In the genomic region with DNA sequence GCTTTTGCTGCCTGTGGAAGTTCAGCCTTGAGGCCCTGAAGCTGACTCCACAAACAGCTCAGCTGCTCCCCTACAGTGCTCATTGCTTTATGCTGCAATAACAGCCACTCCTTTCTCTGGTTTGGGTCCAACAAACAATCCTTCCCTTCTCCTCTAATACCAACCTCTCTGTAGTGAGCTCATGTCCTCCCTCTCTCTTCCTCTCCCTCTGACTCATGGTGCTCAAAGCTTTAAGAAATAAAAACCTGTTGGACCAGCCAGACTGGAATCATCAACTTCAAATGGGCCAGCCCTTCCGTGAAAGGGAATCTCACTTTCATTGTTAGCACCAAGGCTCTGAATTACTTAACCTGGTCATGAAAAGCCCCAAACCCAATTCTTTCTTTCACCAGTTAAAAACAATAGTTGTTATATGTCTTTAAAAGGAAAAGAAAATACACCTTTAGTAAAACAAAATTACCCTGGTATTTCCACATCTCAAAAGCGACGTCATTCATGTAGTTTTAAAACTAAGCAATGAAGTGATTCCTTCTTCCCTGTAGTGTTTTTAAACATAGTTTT, we compare ENCODE assay signal across 9 cellular contexts.
DNase-seq lines count a peak whose midpoint lies in the region; ATAC-seq and TF ChIP-seq lines count a peak whose summit lies in the region.
"Had no signal": no experiment of that assay in that cellular context is flagged by ENCODE, and none has a peak within 500 bp of the region (broad histone marks: within the 10 kb centered on the region; RNA-seq: fewer than 3 reads in every experiment).

No MANE protein-coding gene starts in this region.

- 21% methylated on average over 3 of the region's 3 CpGs for WGBS in suprapubic skin

- TF ChIP-seq EP300 in suprapubic skin (IDR thresholded peaks at IDR 0.05), result no peak

- H3K36me3 ChIP-seq in left ventricle myocardium inferior (no peaks in the 10 kb centered on the region), iPS-20b (ENCODE audit: insufficient read depth, low read depth, low read length) (no peaks in the 10 kb centered on the region), suprapubic skin (no peaks in the 10 kb centered on the region)
- H3K36me3 ChIP-seq: adrenal gland had no signal

- intact Hi-C loops in Right ventricle myocardium superior (cut with DNase I) (no loop called here), left ventricle myocardium inferior (cut with micrococcal nuclease) (no loop called here)

- H3K27ac ChIP-seq in left ventricle myocardium inferior (replicated peaks) (no peak overlapping the region), iPS-20b (ENCODE audit: low read length) (no peak overlapping the region), suprapubic skin (peak overlapping the region; percentile 79)
- H3K27ac ChIP-seq: adrenal gland had no signal

- TF ChIP-seq CTCF in left ventricle myocardium inferior (IDR thresholded peaks at IDR 0.05; ENCODE audit: borderline replicate concordance), result no peak
- TF ChIP-seq CTCF in suprapubic skin (IDR thresholded peaks at IDR 0.05), result no peak

- H3K4me3 ChIP-seq in left ventricle myocardium inferior, result no peak overlapping the region
- 0 out of 2 replicates have a peak overlapping the region, but pooled peaks have one; percentile 31 for H3K4me3 ChIP-seq in iPS-20b (ENCODE audit: low read length)
- H3K4me3 ChIP-seq in suprapubic skin, result no peak overlapping the region
- H3K4me3 ChIP-seq: adrenal gland had no signal

- peak overlapping the region; percentile 12; the same call in 1 of the 2 replicates for H3K9ac ChIP-seq in iPS-20b (ENCODE audit: low read depth, low read length)

- no peak for DNase-seq in Right ventricle myocardium superior
- no peak for DNase-seq in left ventricle myocardium inferior
- peak; percentile 97 for DNase-seq in HT1080 (ENCODE audit: low read depth)
- peak; percentile 35 for DNase-seq in activated naive CD4-positive, alpha-beta T cell treated with anti-CD3 and anti-CD28 coated beads, Interleukin-2, amount 50 U/mL, for 16 hours
- no peak for DNase-seq in suprapubic skin (ENCODE audit: low spot score in 2 of 2)
- DNase-seq in 8988T, result no peak
- DNase-seq in ecto neural progenitor cell (ENCODE audit: low spot score), result no peak

- TF ChIP-seq POLR2A in suprapubic skin (IDR thresholded peaks at IDR 0.05), result no peak

- H3K27me3 ChIP-seq in left ventricle myocardium inferior (ENCODE audit: low read depth) (no peaks in the 10 kb centered on the region), iPS-20b (ENCODE audit: insufficient read depth, low read length) (no peaks in the 10 kb centered on the region), suprapubic skin (no peaks in the 10 kb centered on the region)
- H3K27me3 ChIP-seq: adrenal gland had no signal

- peak; percentile 95 for ATAC-seq in Right ventricle myocardium superior (ENCODE audit: poor library complexity)

- H3K4me1 ChIP-seq in left ventricle myocardium inferior (peaks cover 12% of the 10 kb centered on the region), iPS-20b (ENCODE audit: insufficient read depth, low read length) (peaks cover 18% of the 10 kb centered on the region; the same call in 1 of the 2 replicates), suprapubic skin (peaks cover 40% of the 10 kb centered on the region)
- H3K4me1 ChIP-seq: adrenal gland had no signal

- H3K9me3 ChIP-seq in left ventricle myocardium inferior (replicated peaks) (peaks cover 6% of the 10 kb centered on the region), iPS-20b (ENCODE audit: insufficient read depth, low read depth, low read length) (no peaks in the 10 kb centered on the region), suprapubic skin (no peaks in the 10 kb centered on the region)
- H3K9me3 ChIP-seq: adrenal gland had no signal

Comparison
In these comparisons a context has a peak if more than half of its experiments do, and no peak if none do; other contexts are left out.
1. DNase-seq: peak in HT1080 (single experiment) and activated naive CD4-positive, alpha-beta T cell treated with anti-CD3 and anti-CD28 coated beads, Interleukin-2, amount 50 U/mL, for 16 hours (single experiment); none in Right ventricle myocardium superior (single experiment), left ventricle myocardium inferior (single experiment), suprapubic skin (0 of 2), 8988T (single experiment) and ecto neural progenitor cell (single experiment).